ENCODE assay signal across 12 cellular contexts in genomic region chr11:68343761-68344256, GRCh38. TPM values are rescaled to one million over a fixed set of nuclear protein-coding genes. Genes with fewer than 3 reads are reported as not detected.
A peak's percentile ranks its signal among the peaks of the same experiment; 100 is the strongest.
DNase-seq lines count a peak whose midpoint lies in the region; ATAC-seq and TF ChIP-seq lines count a peak whose summit lies in the region.
"Had no signal": no experiment of that assay in that cellular context is flagged by ENCODE, and none has a peak within 500 bp of the region (broad histone marks: within the 10 kb centered on the region; RNA-seq: fewer than 3 reads in every experiment).

No MANE protein-coding gene starts in this region.

- H3K9me2 ChIP-seq in hepatocyte (replicated peaks; ENCODE audit: insufficient read depth), result no peaks in the 10 kb centered on the region

- no peak for ATAC-seq in HG02840 (IDR thresholded peaks at IDR 0.05; ENCODE audit: low FRiP score, unreplicated experiment)

- 72% methylated on average over 14 of the region's 14 CpGs for WGBS in hepatocyte (ENCODE audit: low lambda C conversion rate, missing lambda C conversion rate)
- WGBS in prostate gland, result 59% methylated on average over 14 of the region's 14 CpGs

- H3K27me3 ChIP-seq in hepatocyte (no peaks in the 10 kb centered on the region), prostate gland (replicated peaks; ENCODE audit: insufficient read depth) (no peaks in the 10 kb centered on the region)
- H3K27me3 ChIP-seq: testis had no signal

- no peak overlapping the region for H3K27ac Mint-ChIP-seq in Calu3 (ENCODE audit: unreplicated experiment)

- TF ChIP-seq CTCF in hepatocyte (IDR thresholded peaks at IDR 0.05; ENCODE audit: poor library complexity) (no peak), prostate gland (IDR thresholded peaks at IDR 0.05) (no peak), Calu3 (IDR thresholded peaks at IDR 0.05; ENCODE audit: unreplicated experiment) (no peak)

- no peak for TF ChIP-seq POLR2A in prostate gland (IDR thresholded peaks at IDR 0.05)

- H3K27me3 Mint-ChIP-seq in Calu3 (ENCODE audit: unreplicated experiment), result no peaks in the 10 kb centered on the region

- H3K4me2 ChIP-seq in hepatocyte, result peak overlapping the region; percentile 27

- H3K4me1 Mint-ChIP-seq in Calu3 (ENCODE audit: low read depth, unreplicated experiment), result peaks cover 30% of the 10 kb centered on the region

- peaks cover 94% of the 10 kb centered on the region for H3K79me2 ChIP-seq in hepatocyte

- H3K9me3 ChIP-seq in hepatocyte (ENCODE audit: low read depth) (no peaks in the 10 kb centered on the region), prostate gland (no peaks in the 10 kb centered on the region)
- H3K9me3 ChIP-seq: testis had no signal

- no peaks in the 10 kb centered on the region for H3K36me3 ChIP-seq in hepatocyte (replicated peaks; ENCODE audit: insufficient read depth, low read depth)
- no peaks in the 10 kb centered on the region for H3K36me3 ChIP-seq in prostate gland

- CTCF ChIA-PET in Calu3 (lab: Charles Lee), result interaction anchor here (0.6 kb wide), 1 partner anchor 13 kb away, joined by 3 read pairs; no protein-coding TSS in a partner anchor

- DNase-seq in COLO668 (lab: John Stamatoyannopoulos, UW; ENCODE audit: unreplicated experiment) (peak; percentile 51), NCI-H526 (lab: John Stamatoyannopoulos, UW) (peak; percentile 50 to 79), hepatocyte (ENCODE audit: low spot score) (peak; percentile 49), prostate gland (ENCODE audit: low spot score) (no peak), NCI-H82 treated with DMSO at 0.1 percent for 48 hours (lab: John Stamatoyannopoulos, UW; ENCODE audit: unreplicated experiment) (no peak), Calu3 (no peak), COR-L47 (lab: John Stamatoyannopoulos, UW) (no peak)
- DNase-seq: activated CD4-positive, alpha-beta T cell treated with anti-CD3 and anti-CD28 coated beads for 1 hour; activated T-cell treated with anti-CD3 and anti-CD28 coated beads for 4 hours; occipital lobe; testis had no signal

- H2AFZ ChIP-seq in hepatocyte, result no peak overlapping the region

- no peaks in the 10 kb centered on the region for H3K9me3 Mint-ChIP-seq in Calu3 (ENCODE audit: low read depth, unreplicated experiment)

- no peak overlapping the region for H3K4me3 ChIP-seq in hepatocyte
- H3K4me3 ChIP-seq in prostate gland, result no peak overlapping the region
- H3K4me3 ChIP-seq: testis had no signal

- H3K36me3 Mint-ChIP-seq in Calu3 (ENCODE audit: insufficient read depth, unreplicated experiment), result peaks cover 13% of the 10 kb centered on the region

- peak overlapping the region; percentile 90 for H3K27ac ChIP-seq in hepatocyte
- H3K27ac ChIP-seq in prostate gland, result peak overlapping the region; percentile 84 to 85
- H3K27ac ChIP-seq: testis had no signal

- intact Hi-C loops in prostate gland (cut with DNase I) (no loop called here), Calu3 (cut with micrococcal nuclease; ENCODE audit: unreplicated experiment) (no loop called here)

- BruUV-seq in Calu3 (replicated peaks; lab: Mats Ljungman, UMichigan), result no TSS peak

- H3K4me1 ChIP-seq in hepatocyte (ENCODE audit: insufficient read depth) (peaks cover 39% of the 10 kb centered on the region), prostate gland (replicated peaks) (peaks cover 26% of the 10 kb centered on the region)
- H3K4me1 ChIP-seq: testis had no signal

- H4K20me1 ChIP-seq in hepatocyte (ENCODE audit: insufficient read depth, poor library complexity, severe bottlenecking), result peaks cover 20% of the 10 kb centered on the region

- H3K4me3 Mint-ChIP-seq in Calu3 (ENCODE audit: low read depth, unreplicated experiment), result no peak overlapping the region

RNA-seq across cellular contexts. Expression of gene LRP5, which starts 31.4 kb away (rescaled TPM):
- total RNA-seq in hepatocyte (34.4 and 43.9 TPM in 2 replicates), prostate gland (10 to 100 TPM; 48.3 to 57.1 TPM), Calu3 (2022) (64.8 and 82.0 TPM in 2 replicates)
- polyA plus RNA-seq in hepatocyte, result 39.9 and 54.3 TPM in 2 replicates

Comparison
In these comparisons a context has a peak if more than half of its experiments do, and no peak if none do; other contexts are left out.
1. DNase-seq: peak in COLO668 (single experiment), NCI-H526 (2 of 2) and hepatocyte (single experiment); none in prostate gland (single experiment), NCI-H82 treated with DMSO at 0.1 percent for 48 hours (single experiment), Calu3 (single experiment) and COR-L47 (single experiment).